In genomic region chr20:33827109-33827508, GRCh38 we compare ENCODE assay signal across 1 cellular context.
TF ChIP-seq lines count a peak whose summit lies in the region.

No MANE protein-coding gene starts in this region.

TF ChIP-seq in WTC11, 78 proteins besides CTCF, POLR2A, EP300 and RAD21 (continued from another document):
- TF ChIP-seq AR (CRISPR knock-in tag; IDR thresholded peaks at IDR 0.05): no peak
TF ChIP-seq in WTC11: peak in this region for 0.
